ENCODE assay signal across 17 cellular contexts in the genomic region with DNA sequence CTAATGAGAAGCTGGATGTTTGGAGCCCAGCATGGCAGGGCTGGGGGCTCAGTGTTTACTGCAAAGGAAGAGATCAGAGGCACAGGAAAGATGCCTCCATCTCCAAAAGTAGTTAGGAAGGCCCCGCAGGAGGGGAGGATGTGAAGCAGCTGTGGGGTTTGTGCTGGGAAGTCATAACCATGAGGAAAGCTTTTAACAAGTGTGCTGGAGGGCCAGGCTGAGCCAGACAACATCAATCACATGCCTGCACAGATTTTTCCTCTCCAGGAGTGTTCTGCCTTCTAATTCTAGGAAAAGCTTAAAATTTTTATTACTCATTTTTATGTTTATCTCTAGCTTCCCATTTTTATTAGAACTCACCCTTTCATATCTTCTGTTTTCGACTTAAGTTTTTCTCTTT.
"Had no signal": no experiment of that assay in that cellular context is flagged by ENCODE, and none has a peak within 500 bp of the region (broad histone marks: within the 10 kb centered on the region; RNA-seq: fewer than 3 reads in every experiment).

No MANE protein-coding gene starts in this region.

- H3K4me3 ChIP-seq: esophagus muscularis mucosa, gastrocnemius medialis, mucosa of descending colon, neural progenitor cell, prostate gland, upper lobe of right lung had no signal

- H3K4me2 ChIP-seq: neural progenitor cell had no signal

- H3K27ac ChIP-seq: esophagus muscularis mucosa, gastrocnemius medialis, neural progenitor cell, prostate gland, upper lobe of right lung had no signal

- H2AFZ ChIP-seq: neural progenitor cell had no signal

- H3K4me1 Mint-ChIP-seq: neural progenitor cell had no signal

- ATAC-seq: activated CD8-positive, alpha-beta T cell treated with anti-CD3 and anti-CD28 coated beads, Interleukin-2, amount 10 ng/mL, durations not matched to agents 7 days and 5 days; activated naive CD4-positive, alpha-beta T cell treated with anti-CD3 and anti-CD28 coated beads, Interleukin-2, amount 50 U/mL, for 72 hours; gastrocnemius medialis; left ventricle myocardium superior; mucosa of descending colon; upper lobe of right lung had no signal

- H3K4me1 ChIP-seq: gastrocnemius medialis, neural progenitor cell, prostate gland, upper lobe of right lung had no signal

- H3K27me3 Mint-ChIP-seq: central memory CD8-positive, alpha-beta T cell; naive B cell had no signal

- H3K4me3 Mint-ChIP-seq: activated CD8-positive, alpha-beta T cell treated with anti-CD3 and anti-CD28 coated beads, Interleukin-2, amount 10 ng/mL, durations not matched to agents 7 days and 5 days; neural progenitor cell had no signal

- H3K9me3 Mint-ChIP-seq: central memory CD8-positive, alpha-beta T cell; naive B cell; neural progenitor cell had no signal

- H3K27ac Mint-ChIP-seq: neural progenitor cell had no signal

- DNase-seq: activated CD4-positive, alpha-beta T cell treated with anti-CD3 and anti-CD28 coated beads for 1 hour; activated CD4-positive, alpha-beta T cell treated with anti-CD3 and anti-CD28 coated beads, Interleukin-2, amount 50 U/mL, for 1 hour; activated CD8-positive, alpha-beta T cell treated with anti-CD3 and anti-CD28 coated beads, Interleukin-2, amount 10 ng/mL, durations not matched to agents 7 days and 5 days; effector memory CD4-positive, alpha-beta T cell; gastrocnemius medialis; hypothalamus; left ventricle myocardium superior; mucosa of descending colon; naive B cell; stimulated activated CD4-positive, alpha-beta T cell treated with anti-CD3 and anti-CD28 coated beads, Interleukin-4, amount 100 ng/mL, for 24 hours; stimulated activated naive CD4-positive, alpha-beta T cell treated with Interleukin-2 at 50 U/mL for 16 hours; upper lobe of right lung had no signal

- H3K9me3 ChIP-seq: esophagus muscularis mucosa, gastrocnemius medialis, mucosa of descending colon, prostate gland, upper lobe of right lung had no signal

- H3K36me3 ChIP-seq: esophagus muscularis mucosa, gastrocnemius medialis, neural progenitor cell, prostate gland, upper lobe of right lung had no signal

- H3K27me3 ChIP-seq: gastrocnemius medialis, neural progenitor cell, upper lobe of right lung had no signal
